Comparison of ENCODE assay signal across 18 cellular contexts in the genomic region with DNA sequence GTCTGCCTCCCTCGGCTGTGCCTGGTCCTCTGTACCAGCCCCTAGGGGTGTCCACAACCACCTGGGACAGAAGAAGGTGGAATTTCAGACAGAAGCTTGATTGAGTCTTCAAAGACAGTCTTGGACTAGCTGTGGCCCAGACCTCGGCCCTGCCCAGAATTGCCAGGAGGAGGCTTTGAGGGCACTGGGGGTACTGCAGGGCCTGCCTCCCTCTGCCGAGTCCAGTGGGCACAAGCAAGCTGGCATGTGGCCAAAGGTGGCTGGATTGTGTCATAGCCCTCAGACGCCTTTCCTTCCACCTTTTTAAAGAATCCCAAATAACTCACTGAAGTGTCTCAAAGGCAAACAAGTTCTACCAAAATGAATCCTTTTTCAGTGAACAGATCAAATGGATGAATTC. TPM values are rescaled to one million over a fixed set of nuclear protein-coding genes. Genes with fewer than 3 reads are reported as not detected.
"Had no signal": no experiment of that assay in that cellular context is flagged by ENCODE, and none has a peak within 500 bp of the region (broad histone marks: within the 10 kb centered on the region; RNA-seq: fewer than 3 reads in every experiment).

No MANE protein-coding gene starts in this region.

- H2AFZ ChIP-seq: hepatocyte had no signal

- H3K9me3 ChIP-seq: lower lobe of right lung, pancreas had no signal

- H3K4me3 ChIP-seq: hepatocyte, left ventricle myocardium inferior, lower lobe of right lung, pancreas, smooth muscle cell had no signal

- H3K79me2 ChIP-seq: hepatocyte had no signal

- H3K4me1 ChIP-seq: left ventricle myocardium inferior, lower lobe of right lung, pancreas had no signal

- ATAC-seq: left cardiac atrium, lower lobe of right lung, pancreas, right cardiac atrium had no signal

- H3K27ac ChIP-seq: hepatocyte, left ventricle myocardium inferior, lower lobe of right lung, pancreas had no signal

- FAIRE-seq: endothelial cell of umbilical vein, kidney, pancreas, urothelium cell line had no signal

- H3K36me3 ChIP-seq: pancreas had no signal

- H3K27me3 ChIP-seq: hepatocyte, pancreas had no signal

- H3K4me2 ChIP-seq: hepatocyte, smooth muscle cell had no signal

- DNase-seq: dermis blood vessel endothelial cell; erythroblast; head of caudate nucleus; kidney; left cardiac atrium; left ventricle myocardium inferior; lower lobe of right lung; mesendoderm; naive B cell; occipital lobe; stimulated activated CD4-positive, alpha-beta T cell treated with anti-CD3 and anti-CD28 coated beads, Interleukin-2, amount 100 ng/mL, for 48 hours; stimulated activated naive CD4-positive, alpha-beta T cell treated with Interleukin-2 at 50 U/mL for 16 hours had no signal

RNA-seq across cellular contexts. Expression of a gene that starts 29.0 kb away (rescaled TPM):
- polyA plus RNA-seq: hepatocyte had no signal
